In the genomic region with DNA sequence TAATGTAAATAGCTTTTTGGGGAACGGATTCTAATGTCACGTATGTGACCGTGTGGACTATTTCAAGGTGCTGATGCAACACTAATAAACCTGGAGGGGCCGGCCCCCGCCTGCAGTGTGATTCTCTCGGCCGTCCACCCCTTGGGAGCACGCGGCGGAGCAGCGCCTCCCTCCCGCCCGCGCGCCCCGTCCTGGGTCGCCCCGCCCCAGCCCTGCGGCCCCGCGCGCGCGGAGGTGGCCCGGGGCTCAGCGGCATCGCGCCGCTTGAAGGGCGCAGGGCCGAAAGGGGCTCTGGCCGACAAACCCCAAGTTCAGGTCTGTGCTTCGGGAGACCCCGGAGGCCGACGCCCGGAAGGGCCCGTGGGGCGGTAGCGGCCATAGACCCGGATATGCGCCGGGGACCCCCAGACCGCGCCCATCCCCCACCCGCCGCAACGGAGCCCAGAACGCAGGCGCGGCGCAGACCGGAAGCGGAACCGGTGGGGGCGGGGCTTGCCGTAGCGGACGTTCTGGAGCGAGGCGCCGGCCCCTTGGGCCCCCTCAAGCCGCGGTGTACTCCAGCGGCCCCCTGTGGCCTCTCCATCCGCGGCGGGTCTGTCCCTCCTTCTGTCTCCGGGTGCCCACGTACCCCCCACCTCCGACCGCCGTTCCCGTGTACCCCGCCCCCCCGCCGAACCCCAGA, we compare ENCODE assay signal across 1 cellular context.
TF ChIP-seq lines count a peak whose summit lies in the region.

A gene with protein sequence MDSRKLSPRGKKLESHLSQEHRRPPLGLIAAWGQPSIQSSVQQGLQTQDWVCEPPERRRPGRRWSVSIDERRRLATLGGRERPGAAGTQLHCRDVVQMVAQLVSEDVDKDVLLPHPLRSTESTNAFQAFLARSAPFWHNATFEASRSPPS (plus strand): TSS at position 495 of the 682 bp plus-strand sequence. CDS start 803 bp downstream, outside the sequence.

TF ChIP-seq in HepG2, 621 proteins besides CTCF, POLR2A, EP300 and RAD21 (continued from another document and continues in another):
- TF ChIP-seq TOPORS (CRISPR knock-in tag; IDR thresholded peaks at IDR 0.05) (peak; percentile 49; the same call in 1 of the 2 replicates), THAP11 (CRISPR knock-in tag; IDR thresholded peaks at IDR 0.05) (peak; percentile 88), CAMTA2 (CRISPR knock-in tag; IDR thresholded peaks at IDR 0.05; ENCODE audit: borderline replicate concordance) (no peak), ZNF773 (CRISPR knock-in tag; IDR thresholded peaks at IDR 0.05; ENCODE audit: borderline replicate concordance) (0 out of 2 replicates have a peak, but pooled peaks have one; percentile 27), BRCA1 (CRISPR knock-in tag; IDR thresholded peaks at IDR 0.05) (no peak), SALL2 (CRISPR knock-in tag; IDR thresholded peaks at IDR 0.05) (peak; percentile 57), REPIN1 (CRISPR knock-in tag; IDR thresholded peaks at IDR 0.05; ENCODE audit: borderline replicate concordance, low read depth) (peak; percentile 92), SOX6 (IDR thresholded peaks at IDR 0.05) (no peak), SOX6 (CRISPR knock-in tag; IDR thresholded peaks at IDR 0.05) (peak; percentile 42; the same call in 1 of the 2 replicates), TRIM24 (CRISPR knock-in tag; IDR thresholded peaks at IDR 0.05) (no peak), TBX3 (IDR thresholded peaks at IDR 0.05; ENCODE audit: borderline replicate concordance) (no peak), ZNF629 (CRISPR knock-in tag; conservative IDR thresholded peaks at IDR 0.05) (peak; percentile 12; the same call in 1 of the 2 replicates), HNF4G (IDR thresholded peaks at IDR 0.05; ENCODE audit: borderline replicate concordance, low read depth, low read length) (no peak), HNF4G (CRISPR knock-in tag; IDR thresholded peaks at IDR 0.05; ENCODE audit: borderline replicate concordance, low read depth) (no peak), ZNF891 (CRISPR knock-in tag; IDR thresholded peaks at IDR 0.05) (no peak)
- TF ChIP-seq, protein P1, sequence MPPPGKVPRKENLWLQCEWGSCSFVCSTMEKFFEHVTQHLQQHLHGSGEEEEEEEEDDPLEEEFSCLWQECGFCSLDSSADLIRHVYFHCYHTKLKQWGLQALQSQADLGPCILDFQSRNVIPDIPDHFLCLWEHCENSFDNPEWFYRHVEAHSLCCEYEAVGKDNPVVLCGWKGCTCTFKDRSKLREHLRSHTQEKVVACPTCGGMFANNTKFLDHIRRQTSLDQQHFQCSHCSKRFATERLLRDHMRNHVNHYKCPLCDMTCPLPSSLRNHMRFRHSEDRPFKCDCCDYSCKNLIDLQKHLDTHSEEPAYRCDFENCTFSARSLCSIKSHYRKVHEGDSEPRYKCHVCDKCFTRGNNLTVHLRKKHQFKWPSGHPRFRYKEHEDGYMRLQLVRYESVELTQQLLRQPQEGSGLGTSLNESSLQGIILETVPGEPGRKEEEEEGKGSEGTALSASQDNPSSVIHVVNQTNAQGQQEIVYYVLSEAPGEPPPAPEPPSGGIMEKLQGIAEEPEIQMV (CRISPR knock-in tag; IDR thresholded peaks at IDR 0.05; ENCODE audit: low read depth): peak; percentile 96; the same call in 1 of the 2 replicates
- TF ChIP-seq, protein P2, sequence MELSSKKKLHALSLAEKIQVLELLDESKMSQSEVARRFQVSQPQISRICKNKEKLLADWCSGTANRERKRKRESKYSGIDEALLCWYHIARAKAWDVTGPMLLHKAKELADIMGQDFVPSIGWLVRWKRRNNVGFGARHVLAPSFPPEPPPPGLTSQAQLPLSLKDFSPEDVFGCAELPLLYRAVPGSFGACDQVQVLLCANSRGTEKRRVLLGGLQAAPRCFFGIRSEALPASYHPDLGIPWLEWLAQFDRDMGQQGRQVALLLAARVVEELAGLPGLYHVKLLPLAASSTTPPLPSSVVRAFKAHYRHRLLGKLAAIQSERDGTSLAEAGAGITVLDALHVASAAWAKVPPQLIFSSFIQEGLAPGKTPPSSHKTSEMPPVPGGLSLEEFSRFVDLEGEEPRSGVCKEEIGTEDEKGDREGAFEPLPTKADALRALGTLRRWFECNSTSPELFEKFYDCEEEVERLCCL (CRISPR knock-in tag; IDR thresholded peaks at IDR 0.05; ENCODE audit: borderline replicate concordance): no peak
- TF ChIP-seq, protein P3, sequence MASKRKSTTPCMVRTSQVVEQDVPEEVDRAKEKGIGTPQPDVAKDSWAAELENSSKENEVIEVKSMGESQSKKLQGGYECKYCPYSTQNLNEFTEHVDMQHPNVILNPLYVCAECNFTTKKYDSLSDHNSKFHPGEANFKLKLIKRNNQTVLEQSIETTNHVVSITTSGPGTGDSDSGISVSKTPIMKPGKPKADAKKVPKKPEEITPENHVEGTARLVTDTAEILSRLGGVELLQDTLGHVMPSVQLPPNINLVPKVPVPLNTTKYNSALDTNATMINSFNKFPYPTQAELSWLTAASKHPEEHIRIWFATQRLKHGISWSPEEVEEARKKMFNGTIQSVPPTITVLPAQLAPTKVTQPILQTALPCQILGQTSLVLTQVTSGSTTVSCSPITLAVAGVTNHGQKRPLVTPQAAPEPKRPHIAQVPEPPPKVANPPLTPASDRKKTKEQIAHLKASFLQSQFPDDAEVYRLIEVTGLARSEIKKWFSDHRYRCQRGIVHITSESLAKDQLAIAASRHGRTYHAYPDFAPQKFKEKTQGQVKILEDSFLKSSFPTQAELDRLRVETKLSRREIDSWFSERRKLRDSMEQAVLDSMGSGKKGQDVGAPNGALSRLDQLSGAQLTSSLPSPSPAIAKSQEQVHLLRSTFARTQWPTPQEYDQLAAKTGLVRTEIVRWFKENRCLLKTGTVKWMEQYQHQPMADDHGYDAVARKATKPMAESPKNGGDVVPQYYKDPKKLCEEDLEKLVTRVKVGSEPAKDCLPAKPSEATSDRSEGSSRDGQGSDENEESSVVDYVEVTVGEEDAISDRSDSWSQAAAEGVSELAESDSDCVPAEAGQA (IDR thresholded peaks at IDR 0.05; ENCODE audit: low read depth): peak; percentile 60; the same call in 1 of the 2 replicates
- TF ChIP-seq, protein P3 (CRISPR knock-in tag; IDR thresholded peaks at IDR 0.05; ENCODE audit: borderline replicate concordance): peak; percentile 71; the same call in 1 of the 2 replicates
- TF ChIP-seq, protein P4, sequence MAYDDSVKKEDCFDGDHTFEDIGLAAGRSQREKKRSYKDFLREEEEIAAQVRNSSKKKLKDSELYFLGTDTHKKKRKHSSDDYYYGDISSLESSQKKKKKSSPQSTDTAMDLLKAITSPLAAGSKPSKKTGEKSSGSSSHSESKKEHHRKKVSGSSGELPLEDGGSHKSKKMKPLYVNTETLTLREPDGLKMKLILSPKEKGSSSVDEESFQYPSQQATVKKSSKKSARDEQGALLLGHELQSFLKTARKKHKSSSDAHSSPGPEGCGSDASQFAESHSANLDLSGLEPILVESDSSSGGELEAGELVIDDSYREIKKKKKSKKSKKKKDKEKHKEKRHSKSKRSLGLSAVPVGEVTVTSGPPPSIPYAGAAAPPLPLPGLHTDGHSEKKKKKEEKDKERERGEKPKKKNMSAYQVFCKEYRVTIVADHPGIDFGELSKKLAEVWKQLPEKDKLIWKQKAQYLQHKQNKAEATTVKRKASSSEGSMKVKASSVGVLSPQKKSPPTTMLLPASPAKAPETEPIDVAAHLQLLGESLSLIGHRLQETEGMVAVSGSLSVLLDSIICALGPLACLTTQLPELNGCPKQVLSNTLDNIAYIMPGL (CRISPR knock-in tag; IDR thresholded peaks at IDR 0.05; ENCODE audit: borderline replicate concordance in 1 of 2, low read depth in 1 of 2): peak in 1 of 2 experiments; percentile 40; a peak in 1 of 4 replicates
- TF ChIP-seq, protein P5, sequence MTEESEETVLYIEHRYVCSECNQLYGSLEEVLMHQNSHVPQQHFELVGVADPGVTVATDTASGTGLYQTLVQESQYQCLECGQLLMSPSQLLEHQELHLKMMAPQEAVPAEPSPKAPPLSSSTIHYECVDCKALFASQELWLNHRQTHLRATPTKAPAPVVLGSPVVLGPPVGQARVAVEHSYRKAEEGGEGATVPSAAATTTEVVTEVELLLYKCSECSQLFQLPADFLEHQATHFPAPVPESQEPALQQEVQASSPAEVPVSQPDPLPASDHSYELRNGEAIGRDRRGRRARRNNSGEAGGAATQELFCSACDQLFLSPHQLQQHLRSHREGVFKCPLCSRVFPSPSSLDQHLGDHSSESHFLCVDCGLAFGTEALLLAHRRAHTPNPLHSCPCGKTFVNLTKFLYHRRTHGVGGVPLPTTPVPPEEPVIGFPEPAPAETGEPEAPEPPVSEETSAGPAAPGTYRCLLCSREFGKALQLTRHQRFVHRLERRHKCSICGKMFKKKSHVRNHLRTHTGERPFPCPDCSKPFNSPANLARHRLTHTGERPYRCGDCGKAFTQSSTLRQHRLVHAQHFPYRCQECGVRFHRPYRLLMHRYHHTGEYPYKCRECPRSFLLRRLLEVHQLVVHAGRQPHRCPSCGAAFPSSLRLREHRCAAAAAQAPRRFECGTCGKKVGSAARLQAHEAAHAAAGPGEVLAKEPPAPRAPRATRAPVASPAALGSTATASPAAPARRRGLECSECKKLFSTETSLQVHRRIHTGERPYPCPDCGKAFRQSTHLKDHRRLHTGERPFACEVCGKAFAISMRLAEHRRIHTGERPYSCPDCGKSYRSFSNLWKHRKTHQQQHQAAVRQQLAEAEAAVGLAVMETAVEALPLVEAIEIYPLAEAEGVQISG (CRISPR knock-in tag; IDR thresholded peaks at IDR 0.05): peak; percentile 89
- TF ChIP-seq, protein P6, sequence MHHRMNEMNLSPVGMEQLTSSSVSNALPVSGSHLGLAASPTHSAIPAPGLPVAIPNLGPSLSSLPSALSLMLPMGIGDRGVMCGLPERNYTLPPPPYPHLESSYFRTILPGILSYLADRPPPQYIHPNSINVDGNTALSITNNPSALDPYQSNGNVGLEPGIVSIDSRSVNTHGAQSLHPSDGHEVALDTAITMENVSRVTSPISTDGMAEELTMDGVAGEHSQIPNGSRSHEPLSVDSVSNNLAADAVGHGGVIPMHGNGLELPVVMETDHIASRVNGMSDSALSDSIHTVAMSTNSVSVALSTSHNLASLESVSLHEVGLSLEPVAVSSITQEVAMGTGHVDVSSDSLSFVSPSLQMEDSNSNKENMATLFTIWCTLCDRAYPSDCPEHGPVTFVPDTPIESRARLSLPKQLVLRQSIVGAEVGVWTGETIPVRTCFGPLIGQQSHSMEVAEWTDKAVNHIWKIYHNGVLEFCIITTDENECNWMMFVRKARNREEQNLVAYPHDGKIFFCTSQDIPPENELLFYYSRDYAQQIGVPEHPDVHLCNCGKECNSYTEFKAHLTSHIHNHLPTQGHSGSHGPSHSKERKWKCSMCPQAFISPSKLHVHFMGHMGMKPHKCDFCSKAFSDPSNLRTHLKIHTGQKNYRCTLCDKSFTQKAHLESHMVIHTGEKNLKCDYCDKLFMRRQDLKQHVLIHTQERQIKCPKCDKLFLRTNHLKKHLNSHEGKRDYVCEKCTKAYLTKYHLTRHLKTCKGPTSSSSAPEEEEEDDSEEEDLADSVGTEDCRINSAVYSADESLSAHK (CRISPR knock-in tag; IDR thresholded peaks at IDR 0.05; ENCODE audit: borderline replicate concordance): peak; percentile 25; the same call in 1 of the 2 replicates
- TF ChIP-seq, protein P7, sequence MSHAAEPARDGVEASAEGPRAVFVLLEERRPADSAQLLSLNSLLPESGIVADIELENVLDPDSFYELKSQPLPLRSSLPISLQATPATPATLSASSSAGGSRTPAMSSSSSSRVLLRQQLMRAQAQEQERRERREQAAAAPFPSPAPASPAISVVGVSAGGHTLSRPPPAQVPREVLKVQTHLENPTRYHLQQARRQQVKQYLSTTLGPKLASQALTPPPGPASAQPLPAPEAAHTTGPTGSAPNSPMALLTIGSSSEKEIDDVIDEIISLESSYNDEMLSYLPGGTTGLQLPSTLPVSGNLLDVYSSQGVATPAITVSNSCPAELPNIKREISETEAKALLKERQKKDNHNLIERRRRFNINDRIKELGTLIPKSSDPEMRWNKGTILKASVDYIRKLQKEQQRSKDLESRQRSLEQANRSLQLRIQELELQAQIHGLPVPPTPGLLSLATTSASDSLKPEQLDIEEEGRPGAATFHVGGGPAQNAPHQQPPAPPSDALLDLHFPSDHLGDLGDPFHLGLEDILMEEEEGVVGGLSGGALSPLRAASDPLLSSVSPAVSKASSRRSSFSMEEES (CRISPR knock-in tag; IDR thresholded peaks at IDR 0.05): peak; percentile 10; the same call in 1 of the 2 replicates
- TF ChIP-seq, protein P8, sequence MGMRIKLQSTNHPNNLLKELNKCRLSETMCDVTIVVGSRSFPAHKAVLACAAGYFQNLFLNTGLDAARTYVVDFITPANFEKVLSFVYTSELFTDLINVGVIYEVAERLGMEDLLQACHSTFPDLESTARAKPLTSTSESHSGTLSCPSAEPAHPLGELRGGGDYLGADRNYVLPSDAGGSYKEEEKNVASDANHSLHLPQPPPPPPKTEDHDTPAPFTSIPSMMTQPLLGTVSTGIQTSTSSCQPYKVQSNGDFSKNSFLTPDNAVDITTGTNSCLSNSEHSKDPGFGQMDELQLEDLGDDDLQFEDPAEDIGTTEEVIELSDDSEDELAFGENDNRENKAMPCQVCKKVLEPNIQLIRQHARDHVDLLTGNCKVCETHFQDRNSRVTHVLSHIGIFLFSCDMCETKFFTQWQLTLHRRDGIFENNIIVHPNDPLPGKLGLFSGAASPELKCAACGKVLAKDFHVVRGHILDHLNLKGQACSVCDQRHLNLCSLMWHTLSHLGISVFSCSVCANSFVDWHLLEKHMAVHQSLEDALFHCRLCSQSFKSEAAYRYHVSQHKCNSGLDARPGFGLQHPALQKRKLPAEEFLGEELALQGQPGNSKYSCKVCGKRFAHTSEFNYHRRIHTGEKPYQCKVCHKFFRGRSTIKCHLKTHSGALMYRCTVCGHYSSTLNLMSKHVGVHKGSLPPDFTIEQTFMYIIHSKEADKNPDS (CRISPR knock-in tag; IDR thresholded peaks at IDR 0.05): peak; percentile 90
- TF ChIP-seq, protein P9, sequence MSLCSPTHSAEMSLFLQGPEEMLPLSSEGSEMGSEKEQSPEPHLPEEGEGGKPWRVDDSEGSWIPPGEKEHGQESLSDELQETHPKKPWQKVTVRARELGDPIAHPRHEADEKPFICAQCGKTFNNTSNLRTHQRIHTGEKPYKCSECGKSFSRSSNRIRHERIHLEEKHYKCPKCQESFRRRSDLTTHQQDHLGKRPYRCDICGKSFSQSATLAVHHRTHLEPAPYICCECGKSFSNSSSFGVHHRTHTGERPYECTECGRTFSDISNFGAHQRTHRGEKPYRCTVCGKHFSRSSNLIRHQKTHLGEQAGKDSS (CRISPR knock-in tag; IDR thresholded peaks at IDR 0.05; ENCODE audit: borderline replicate concordance, low read depth): no peak
- TF ChIP-seq, protein P10, sequence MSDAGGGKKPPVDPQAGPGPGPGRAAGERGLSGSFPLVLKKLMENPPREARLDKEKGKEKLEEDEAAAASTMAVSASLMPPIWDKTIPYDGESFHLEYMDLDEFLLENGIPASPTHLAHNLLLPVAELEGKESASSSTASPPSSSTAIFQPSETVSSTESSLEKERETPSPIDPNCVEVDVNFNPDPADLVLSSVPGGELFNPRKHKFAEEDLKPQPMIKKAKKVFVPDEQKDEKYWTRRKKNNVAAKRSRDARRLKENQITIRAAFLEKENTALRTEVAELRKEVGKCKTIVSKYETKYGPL (CRISPR knock-in tag; IDR thresholded peaks at IDR 0.05): no peak
